16 cellular contexts compared by ENCODE assay signal in the genomic region with DNA sequence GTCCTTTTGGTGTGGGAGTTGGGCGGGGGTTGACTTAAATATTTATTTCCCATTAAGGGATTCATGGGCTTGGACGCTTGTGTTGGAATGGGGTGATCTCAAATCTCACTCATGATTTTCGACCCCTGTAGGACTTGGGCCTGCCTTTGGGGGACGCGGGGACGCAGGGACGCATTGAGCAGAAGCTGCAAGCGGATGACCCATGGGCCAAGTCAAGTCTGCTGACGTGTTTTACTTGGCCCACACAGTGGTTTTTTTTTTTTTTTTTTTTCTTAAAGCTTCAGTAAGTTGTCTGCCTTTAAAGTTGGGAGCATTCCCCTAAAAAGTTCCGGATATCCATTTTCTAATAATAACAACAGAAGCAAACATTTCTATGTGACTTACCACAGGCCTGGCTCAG. TPM values are rescaled to one million over a fixed set of nuclear protein-coding genes. Genes with fewer than 3 reads are reported as not detected.
A peak's percentile ranks its signal among the peaks of the same experiment; 100 is the strongest.
DNase-seq lines count a peak whose midpoint lies in the region; ATAC-seq, FAIRE-seq and TF ChIP-seq lines count a peak whose summit lies in the region.
"Had no signal": no experiment of that assay in that cellular context is flagged by ENCODE, and none has a peak within 500 bp of the region (broad histone marks: within the 10 kb centered on the region; RNA-seq: fewer than 3 reads in every experiment).

No MANE protein-coding gene starts in this region.

- peaks cover 95% of the 10 kb centered on the region for H4K20me1 ChIP-seq in astrocyte (ENCODE audit: insufficient read depth, low read length)

- peaks cover 91% of the 10 kb centered on the region for H3K79me2 ChIP-seq in astrocyte (ENCODE audit: insufficient read depth, low read length)

- no peak for TF ChIP-seq CTCF in astrocyte (IDR thresholded peaks at IDR 0.05; ENCODE audit: insufficient read depth, low read depth, low read length)
- TF ChIP-seq CTCF in right atrium auricular region (IDR thresholded peaks at IDR 0.05): no peak

- H3K36me3 Mint-ChIP-seq in CD4-positive, CD25-positive, alpha-beta regulatory T cell: peaks cover 19% of the 10 kb centered on the region
- peaks cover 18% of the 10 kb centered on the region for H3K36me3 Mint-ChIP-seq in astrocyte (ENCODE audit: low read depth, unreplicated experiment)

- no peaks in the 10 kb centered on the region for H3K27me3 ChIP-seq in CD4-positive, CD25-positive, alpha-beta regulatory T cell (ENCODE audit: control insufficient read depth, insufficient read depth, low read length)
- H3K27me3 ChIP-seq in astrocyte (ENCODE audit: insufficient read depth, low read length) (no peaks in the 10 kb centered on the region), right atrium auricular region (no peaks in the 10 kb centered on the region)

- H3K9me3 ChIP-seq in CD4-positive, CD25-positive, alpha-beta regulatory T cell (ENCODE audit: control insufficient read depth in 2 of 2, low read length in 2 of 2): no peaks in the 10 kb centered on the region
- H3K9me3 ChIP-seq in astrocyte (ENCODE audit: insufficient read depth, low read depth, low read length): no peaks in the 10 kb centered on the region
- no peaks in the 10 kb centered on the region for H3K9me3 ChIP-seq in right atrium auricular region

- no peak overlapping the region for H3K27ac ChIP-seq in CD4-positive, CD25-positive, alpha-beta regulatory T cell (ENCODE audit: insufficient read depth, low read length, poor library complexity, severe bottlenecking)
- H3K27ac ChIP-seq in astrocyte (ENCODE audit: low read depth, low read length) (no peak overlapping the region), right atrium auricular region (peak overlapping the region; percentile 43 to 56)
- H3K27ac ChIP-seq: parathyroid adenoma had no signal

- no peak overlapping the region for H3K4me3 ChIP-seq in CD4-positive, CD25-positive, alpha-beta regulatory T cell (ENCODE audit: low read depth, low read length)
- no peak overlapping the region for H3K4me3 ChIP-seq in astrocyte (ENCODE audit: insufficient read depth, low read depth, low read length)
- H3K4me3 ChIP-seq in right atrium auricular region: no peak overlapping the region

- no peaks in the 10 kb centered on the region for H3K27me3 Mint-ChIP-seq in CD4-positive, CD25-positive, alpha-beta regulatory T cell
- no peaks in the 10 kb centered on the region for H3K27me3 Mint-ChIP-seq in astrocyte (ENCODE audit: low read depth, unreplicated experiment)
- H3K27me3 Mint-ChIP-seq: activated T-cell treated with anti-CD3 and anti-CD28 coated beads, Interleukin-2, amount 50 U/mL, for 24 hours had no signal

- H3K4me1 ChIP-seq in CD4-positive, CD25-positive, alpha-beta regulatory T cell (ENCODE audit: control insufficient read depth, insufficient read depth, low read length, poor library complexity, severe bottlenecking): peaks cover 65% of the 10 kb centered on the region
- H3K4me1 ChIP-seq in astrocyte (ENCODE audit: insufficient read depth, low read length): peaks cover 15% of the 10 kb centered on the region
- peaks cover 0 to 50% of the 10 kb centered on the region in 2 donors for H3K4me1 ChIP-seq in right atrium auricular region
- H3K4me1 ChIP-seq: parathyroid adenoma had no signal

- no peaks in the 10 kb centered on the region for H3K36me3 ChIP-seq in CD4-positive, CD25-positive, alpha-beta regulatory T cell (ENCODE audit: control insufficient read depth, insufficient read depth, low read length)
- H3K36me3 ChIP-seq in astrocyte (ENCODE audit: insufficient read depth, low read length) (peaks cover 3% of the 10 kb centered on the region), right atrium auricular region (no peaks in the 10 kb centered on the region)

- H3K27ac Mint-ChIP-seq in CD4-positive, CD25-positive, alpha-beta regulatory T cell: peak overlapping the region in 2 of 3 donors; percentile 69 to 85
- H3K27ac Mint-ChIP-seq in astrocyte (ENCODE audit: unreplicated experiment): no peak overlapping the region

- peaks cover 30 to 93% (median 61%) of the 10 kb centered on the region in 4 donors for H3K4me1 Mint-ChIP-seq in CD4-positive, CD25-positive, alpha-beta regulatory T cell
- peaks cover 47% of the 10 kb centered on the region for H3K4me1 Mint-ChIP-seq in astrocyte (ENCODE audit: low read depth, unreplicated experiment)

- H3K9me3 Mint-ChIP-seq in CD4-positive, CD25-positive, alpha-beta regulatory T cell: no peaks in the 10 kb centered on the region
- H3K9me3 Mint-ChIP-seq in astrocyte (ENCODE audit: unreplicated experiment): no peaks in the 10 kb centered on the region
- H3K9me3 Mint-ChIP-seq: activated T-cell treated with anti-CD3 and anti-CD28 coated beads, Interleukin-2, amount 50 U/mL, for 24 hours had no signal

- no peak for DNase-seq in CD4-positive, CD25-positive, alpha-beta regulatory T cell
- DNase-seq in astrocyte (ENCODE audit: low read depth) (peak; percentile 60), right atrium auricular region (ENCODE audit: low spot score) (no peak), posterior vena cava (ENCODE audit: low spot score) (peak; percentile 81), DMS53 treated with DMSO at 0.1 percent for 48 hours (lab: John Stamatoyannopoulos, UW; ENCODE audit: unreplicated experiment) (no peak), NCI-H187 treated with DMSO at 0.1 percent for 48 hours (lab: John Stamatoyannopoulos, UW) (no peak), germinal center (ENCODE audit: low spot score) (no peak)
- DNase-seq: activated T-cell treated with anti-CD3 and anti-CD28 coated beads, Interleukin-2, amount 50 U/mL, for 24 hours; amygdala; effector memory CD4-positive, alpha-beta T cell; mammary epithelial cell; NCI-H226 had no signal

- peak overlapping the region; percentile 39 for H3K4me2 ChIP-seq in astrocyte (ENCODE audit: low read length)

- peak overlapping the region in 1 of 4 donors; percentile 37 for H3K4me3 Mint-ChIP-seq in CD4-positive, CD25-positive, alpha-beta regulatory T cell
- H3K4me3 Mint-ChIP-seq in astrocyte (ENCODE audit: unreplicated experiment): no peak overlapping the region
- H3K4me3 Mint-ChIP-seq: activated T-cell treated with anti-CD3 and anti-CD28 coated beads, Interleukin-2, amount 50 U/mL, for 24 hours had no signal

- ATAC-seq in CD4-positive, CD25-positive, alpha-beta regulatory T cell (ENCODE audit: low read depth in 2 of 2): no peak
- ATAC-seq in GM18867 (IDR thresholded peaks at IDR 0.05; ENCODE audit: unreplicated experiment): no peak
- ATAC-seq: HCT116 had no signal

- no peak overlapping the region for H2AFZ ChIP-seq in astrocyte (ENCODE audit: low read depth, low read length)
- H2AFZ ChIP-seq: parathyroid adenoma had no signal

- no peak for FAIRE-seq in astrocyte (lab: Jason Lieb, UNC)
- FAIRE-seq: G401.6 had no signal

- no peak overlapping the region for H3K9ac ChIP-seq in astrocyte (ENCODE audit: low read length)
- H3K9ac ChIP-seq: parathyroid adenoma had no signal

- intact Hi-C loops in posterior vena cava (cut with DNase I): no loop called here

RNA-seq across cellular contexts. Expression of a gene that starts 29.0 kb away (rescaled TPM):
- total RNA-seq in CD4-positive, CD25-positive, alpha-beta regulatory T cell: 49.7 TPM
- under 1 TPM; 0.21 to 0.96 (median 0.76) TPM for polyA plus RNA-seq in CD4-positive, CD25-positive, alpha-beta regulatory T cell
- total RNA-seq in astrocyte: 64.5 and 71.5 TPM in 2 replicates
- 10 to 100 TPM in 1 of 2 donors, 1 to 10 TPM in 1; 7.7 to 19.2 TPM for total RNA-seq in right atrium auricular region
- 10 to 100 TPM; 38.2 to 45.2 TPM for total RNA-seq in posterior vena cava

Comparison
In these comparisons a context has a peak if more than half of its experiments do, and no peak if none do; other contexts are left out.
1. DNase-seq: peak in astrocyte (single experiment) and posterior vena cava (single experiment); none in CD4-positive, CD25-positive, alpha-beta regulatory T cell (0 of 3), right atrium auricular region (single experiment), DMS53 treated with DMSO at 0.1 percent for 48 hours (single experiment), NCI-H187 treated with DMSO at 0.1 percent for 48 hours (single experiment) and germinal center (single experiment).
2. H3K27ac ChIP-seq: peak in right atrium auricular region (2 of 2); none in CD4-positive, CD25-positive, alpha-beta regulatory T cell (single experiment) and astrocyte (single experiment).